ENCODE assay signal across 3 cellular contexts in genomic region chr5:156848447-156848846, GRCh38. TPM values are rescaled to one million over a fixed set of nuclear protein-coding genes. Genes with fewer than 3 reads are reported as not detected.
"Had no signal": no experiment of that assay in that cellular context is flagged by ENCODE, and none has a peak within 500 bp of the region (broad histone marks: within the 10 kb centered on the region; RNA-seq: fewer than 3 reads in every experiment).

No MANE protein-coding gene starts in this region.

RNA-seq across cellular contexts. Expression of gene PPP1R2B, which starts 1.6 kb away (rescaled TPM):
- total RNA-seq: LHCN-M2, MCF 10A, NCI-H460 had no signal
